11 cellular contexts compared by ENCODE assay signal in genomic region chr11:10564692-10565318, GRCh38. TPM values are rescaled to one million over a fixed set of nuclear protein-coding genes. Genes with fewer than 3 reads are reported as not detected.
DNase-seq lines count a peak whose midpoint lies in the region; ATAC-seq and TF ChIP-seq lines count a peak whose summit lies in the region.
"Had no signal": no experiment of that assay in that cellular context is flagged by ENCODE, and none has a peak within 500 bp of the region (broad histone marks: within the 10 kb centered on the region; RNA-seq: fewer than 3 reads in every experiment).

No MANE protein-coding gene starts in this region.

- H3K4me1 ChIP-seq in PC-3 (ENCODE audit: insufficient read depth, low read length) (peaks cover 18% of the 10 kb centered on the region), prostate gland (replicated peaks) (no peaks in the 10 kb centered on the region)

- H3K4me2 ChIP-seq in PC-3 (ENCODE audit: low read length), result no peak overlapping the region

- H3K27me3 ChIP-seq in PC-3 (ENCODE audit: low read length) (no peaks in the 10 kb centered on the region), prostate gland (replicated peaks; ENCODE audit: insufficient read depth) (no peaks in the 10 kb centered on the region)
- H3K27me3 ChIP-seq: body of pancreas had no signal

- CTCF ChIA-PET in PC-3 (lab: Charles Lee), result no interaction called here

- peak; percentile 23; the same call in 1 of the 2 replicates for ATAC-seq in PC-3
- ATAC-seq in HG03571 (IDR thresholded peaks at IDR 0.05; ENCODE audit: unreplicated experiment), result no peak
- ATAC-seq: body of pancreas had no signal

- no peak overlapping the region for H3K9ac ChIP-seq in PC-3 (ENCODE audit: low read length)

- no peak for TF ChIP-seq POLR2A in prostate gland (IDR thresholded peaks at IDR 0.05)

- 0 out of 3 replicates have a peak, but pooled peaks have one; percentile 10 for TF ChIP-seq CTCF in GM12872 (IDR thresholded peaks at IDR 0.05; ENCODE audit: insufficient read depth, low read depth, low read length)
- TF ChIP-seq CTCF in PC-3 (conservative IDR thresholded peaks at IDR 0.05; ENCODE audit: low read depth, low read length), result peak; percentile 51; the same call in 1 of the 2 replicates
- TF ChIP-seq CTCF in epithelial cell of esophagus (IDR thresholded peaks at IDR 0.05; ENCODE audit: insufficient read depth, low read depth, low read length, missing control alignments), result peak; percentile 50
- TF ChIP-seq CTCF in prostate gland (IDR thresholded peaks at IDR 0.05), result peak in 3 of 4 experiments; percentile 14 to 45 (median 39)

- no TSS peak for BruUV-seq in PC-3 (replicated peaks; lab: Mats Ljungman, UMichigan)

- H4K20me1 ChIP-seq in PC-3 (ENCODE audit: low read length), result no peaks in the 10 kb centered on the region

- no peaks in the 10 kb centered on the region for H3K79me2 ChIP-seq in PC-3 (ENCODE audit: low read length)

- H3K9me2 ChIP-seq in PC-3 (replicated peaks; ENCODE audit: low read length), result no peaks in the 10 kb centered on the region

- intact Hi-C loops in PC-3 (cut with micrococcal nuclease), result loop anchor here (5.0 kb wide), 1 partner anchor 87 kb away; no protein-coding TSS in a partner anchor
- intact Hi-C loops in prostate gland (cut with DNase I), result loop anchor here (5.0 kb wide), 1 partner anchor 172 kb away; no protein-coding TSS in a partner anchor

- no peak overlapping the region for H3K4me3 ChIP-seq in PC-3 (ENCODE audit: low read length)
- no peak overlapping the region for H3K4me3 ChIP-seq in epithelial cell of esophagus (ENCODE audit: low read length)
- no peak overlapping the region for H3K4me3 ChIP-seq in prostate gland
- H3K4me3 ChIP-seq: body of pancreas had no signal

- WGBS in prostate gland, result 67% methylated on average over 1 of the region's 1 CpG

- DNase-seq in PC-3 (peak; percentile 33), epithelial cell of esophagus (ENCODE audit: low read depth) (peak; percentile 13), prostate gland (ENCODE audit: low spot score) (no peak), activated gamma-delta T cell treated with Interleukin-2 at 50 U/mL for 16 hours (no peak), SIG-M5 (lab: John Stamatoyannopoulos, UW) (no peak), NCI-H1436 treated with DMSO at 0.1 percent for 48 hours (lab: John Stamatoyannopoulos, UW) (no peak)
- DNase-seq: activated CD4-positive, alpha-beta T cell treated with anti-CD3 and anti-CD28 coated beads for 48 hours; body of pancreas had no signal

- no peaks in the 10 kb centered on the region for H3F3A ChIP-seq in PC-3 (ENCODE audit: low read length, unreplicated experiment)

- no peaks in the 10 kb centered on the region for H3K9me3 ChIP-seq in PC-3 (ENCODE audit: low read length)
- H3K9me3 ChIP-seq in prostate gland, result no peaks in the 10 kb centered on the region
- H3K9me3 ChIP-seq: body of pancreas had no signal

- H3K36me3 ChIP-seq in PC-3 (ENCODE audit: low read depth, low read length), result no peaks in the 10 kb centered on the region
- H3K36me3 ChIP-seq in prostate gland, result no peaks in the 10 kb centered on the region

- POLR2A ChIA-PET in PC-3 (lab: Charles Lee; ENCODE audit: unreplicated experiment), result interaction anchor here (0.6 kb wide), 1 partner anchor 132 kb away, joined by 3 read pairs; no protein-coding TSS in a partner anchor

- no peak overlapping the region for H3K27ac ChIP-seq in PC-3 (ENCODE audit: low read length)
- no peak overlapping the region for H3K27ac ChIP-seq in prostate gland
- H3K27ac ChIP-seq: body of pancreas had no signal

- H2AFZ ChIP-seq in PC-3 (ENCODE audit: low read length), result no peak overlapping the region

RNA-seq across cellular contexts. Expression of gene LYVE1, which starts 3.7 kb away (rescaled TPM):
- total RNA-seq in PC-3 (2014; rRNA removed) (not detected in 2 replicates), prostate gland (1 to 10 TPM; 2.5 to 9.8 TPM)
- total RNA-seq: HT1080 had no signal

RNA-seq across cellular contexts. Expression of gene RNF141, which starts 23.8 kb away (rescaled TPM):
- total RNA-seq in PC-3 (2014; rRNA removed), result 12.6 and 13.8 TPM in 2 replicates
- 10 to 100 TPM; 52.9 to 66.2 TPM for total RNA-seq in prostate gland

Comparison
In these comparisons a context has a peak if more than half of its experiments do, and no peak if none do; other contexts are left out.
1. DNase-seq: peak in PC-3 (single experiment) and epithelial cell of esophagus (single experiment); none in prostate gland (single experiment), activated gamma-delta T cell treated with Interleukin-2 at 50 U/mL for 16 hours (single experiment), SIG-M5 (single experiment) and NCI-H1436 treated with DMSO at 0.1 percent for 48 hours (single experiment).
2. Peak in every context shown above with its lines, with median percentiles within 50 percentile points of each other: CTCF ChIP-seq.